Comparison of ENCODE assay signal across 8 cellular contexts in genomic region chr5:141691867-141692532, GRCh38. TPM values are rescaled to one million over a fixed set of nuclear protein-coding genes. Genes with fewer than 3 reads are reported as not detected.
DNase-seq lines count a peak whose midpoint lies in the region; ATAC-seq, FAIRE-seq and TF ChIP-seq lines count a peak whose summit lies in the region.

No MANE protein-coding gene starts in this region.

- H3K27me3 Mint-ChIP-seq in activated CD8-positive, alpha-beta memory T cell treated with anti-CD3 and anti-CD28 coated beads, Interleukin-2, amount 10 ng/mL, durations not matched to agents 7 days and 5 days, result peaks cover 28% of the 10 kb centered on the region

- no peak overlapping the region for H3K4ac ChIP-seq in H1 (replicated peaks; ENCODE audit: insufficient read length, low read depth, low read length)

- TF ChIP-seq POLR2A in H1 (IDR thresholded peaks at IDR 0.05; ENCODE audit: control extremely low read depth in 1 of 2, low read depth in 2 of 2, low read length in 2 of 2), result no peak

- no peaks in the 10 kb centered on the region for H3K23me2 ChIP-seq in H1 (ENCODE audit: low read depth, low read length)

- no peak overlapping the region for H3K56ac ChIP-seq in H1 (replicated peaks; ENCODE audit: insufficient read length, low read depth, low read length)

- peaks cover 35% of the 10 kb centered on the region for H3K4me1 Mint-ChIP-seq in activated CD8-positive, alpha-beta memory T cell treated with anti-CD3 and anti-CD28 coated beads, Interleukin-2, amount 10 ng/mL, durations not matched to agents 7 days and 5 days

- peak overlapping the region; percentile 86 for H3K27ac Mint-ChIP-seq in activated CD8-positive, alpha-beta memory T cell treated with anti-CD3 and anti-CD28 coated beads, Interleukin-2, amount 10 ng/mL, durations not matched to agents 7 days and 5 days

- H2BK12ac ChIP-seq in H1 (ENCODE audit: low read depth, low read length), result peak overlapping the region; percentile 35; the same call in 1 of the 2 replicates

- no peak overlapping the region for H3K18ac ChIP-seq in H1 (ENCODE audit: extremely low read depth, low read length)

- no peak overlapping the region for H2AFZ ChIP-seq in H1 (ENCODE audit: low read length)

- no peaks in the 10 kb centered on the region for H3K79me2 ChIP-seq in H1 (ENCODE audit: control insufficient read depth in 1 of 2, insufficient read depth in 2 of 2, low read length in 2 of 2)

- no peak overlapping the region for H2BK5ac ChIP-seq in H1 (ENCODE audit: low read depth, low read length)

- TF ChIP-seq CTCF in H1 (IDR thresholded peaks at IDR 0.05; ENCODE audit: control extremely low read depth in 1 of 3, insufficient read depth in 1 of 3, low read depth in 1 of 3, low read length in 3 of 3), result peak; percentile 95 to 99 (median 97)

- H2BK15ac ChIP-seq in H1 (ENCODE audit: low read length), result 0 out of 2 replicates have a peak overlapping the region, but pooled peaks have one; percentile 4

- FAIRE-seq in H1 (lab: Jason Lieb, UNC), result no peak

- H3K9ac ChIP-seq in H1 (replicated peaks in 1 of 4; ENCODE audit: extremely low read depth in 1 of 4, low read depth in 3 of 4, low read length in 3 of 4), result no peak overlapping the region

- peaks cover 0 to 11% (median 2%) of the 10 kb centered on the region in 4 experiments; a peak in 2 of 7 replicates for H3K27me3 ChIP-seq in H1 (replicated peaks in 1 of 4; ENCODE audit: control insufficient read depth in 3 of 4, extremely low read depth in 1 of 4, insufficient read depth in 3 of 4, low read length in 3 of 4)

- no peaks in the 10 kb centered on the region for H3K36me3 ChIP-seq in H1 (ENCODE audit: control insufficient read depth in 2 of 4, insufficient read depth in 4 of 4, low read length in 3 of 4)

- WGBS in H1 (ENCODE audit: extremely low coverage in 1 of 2, insufficient coverage in 1 of 2, insufficient read length in 1 of 2, insufficient replicate concordance in 2 of 2, low coverage in 1 of 2, low lambda C conversion rate in 2 of 2, missing lambda C conversion rate in 1 of 2), 2 experiments, result 9% methylated on average over 30 of the region's 30 CpGs; no CpG with 5 or more reads in 1 of the 2 experiments

- H3K36me3 Mint-ChIP-seq in activated CD8-positive, alpha-beta memory T cell treated with anti-CD3 and anti-CD28 coated beads, Interleukin-2, amount 10 ng/mL, durations not matched to agents 7 days and 5 days, result no peaks in the 10 kb centered on the region

- H3K23ac ChIP-seq in H1 (ENCODE audit: insufficient read length), result no peak overlapping the region

- H4K5ac ChIP-seq in H1 (ENCODE audit: insufficient read length, low read depth, low read length), result no peak overlapping the region

- peak overlapping the region; percentile 1 to 96 for H3K4me2 ChIP-seq in H1 (ENCODE audit: insufficient read depth in 1 of 2, low read depth in 2 of 2, low read length in 2 of 2)

- H4K91ac ChIP-seq in H1 (replicated peaks; ENCODE audit: insufficient read length, low read length), result no peak overlapping the region

- H3K4me3 ChIP-seq in H1 (ENCODE audit: extremely low read depth in 1 of 4, insufficient read depth in 2 of 4, low read depth in 3 of 4, low read length in 4 of 4), result peak overlapping the region; percentile 19 to 60 (median 54); a peak in 7 of 8 replicates

- H3K27ac ChIP-seq in H1 (ENCODE audit: low read depth, low read length), result no peak overlapping the region

- H4K20me1 ChIP-seq in H1 (replicated peaks in 1 of 2; ENCODE audit: control insufficient read depth in 1 of 2, insufficient read depth in 2 of 2, low read length in 2 of 2), result no peaks in the 10 kb centered on the region

- no peak for TF ChIP-seq EP300 in H1 (IDR thresholded peaks at IDR 0.05; ENCODE audit: borderline replicate concordance in 1 of 2, low read depth in 2 of 2, low read length in 2 of 2)

- no peak overlapping the region for H2BK120ac ChIP-seq in H1 (replicated peaks; ENCODE audit: low read depth, low read length)

- TF ChIP-seq RAD21 in H1 (IDR thresholded peaks at IDR 0.05 in 1 of 2, conservative IDR thresholded peaks at IDR 0.05 in 1 of 2; ENCODE audit: low read depth in 2 of 2, low read length in 2 of 2), result peak; percentile 98 to 99

- H3K14ac ChIP-seq in H1 (ENCODE audit: insufficient read length), result no peak overlapping the region

- H4K8ac ChIP-seq in H1 (ENCODE audit: extremely low read depth, insufficient read depth, low read length), result 0 out of 2 replicates have a peak overlapping the region, but pooled peaks have one; percentile 12

- ATAC-seq in GM19324 (IDR thresholded peaks at IDR 0.05; ENCODE audit: low FRiP score, unreplicated experiment) (peak; percentile 71), HG03442 (IDR thresholded peaks at IDR 0.05; ENCODE audit: unreplicated experiment) (peak; percentile 91)
- peak; percentile 85 for ATAC-seq in activated CD8-positive, alpha-beta memory T cell treated with anti-CD3 and anti-CD28 coated beads, Interleukin-2, amount 10 ng/mL, durations not matched to agents 7 days and 5 days

- CTCF ChIA-PET in activated CD8-positive, alpha-beta memory T cell treated with anti-CD3 and anti-CD28 coated beads, Interleukin-2, amount 10 ng/mL, durations not matched to agents 7 days and 5 days (lab: Charles Lee), result interaction anchor here (0.5 to 16.7 kb wide), 53 partner anchors 10 to 1007 kb away, joined by 3 to 333 read pairs (median 5); partner anchors contain the start of genes ARAP3, DELE1, FCHSD1 and GNPDA1
- CTCF ChIA-PET in H1 (lab: Charles Lee; ENCODE audit: partially characterized antibody), result interaction anchor here (0.5 to 15.1 kb wide), 70 partner anchors 9 to 453 kb away, joined by 3 to 345 read pairs (median 5); partner anchors contain the start of genes ARAP3, DELE1, DIAPH1 and FCHSD1

- no peak overlapping the region for H2BK20ac ChIP-seq in H1 (ENCODE audit: low read length)

- H3K9me3 Mint-ChIP-seq in activated CD8-positive, alpha-beta memory T cell treated with anti-CD3 and anti-CD28 coated beads, Interleukin-2, amount 10 ng/mL, durations not matched to agents 7 days and 5 days (ENCODE audit: low read depth), result no peaks in the 10 kb centered on the region

- no peaks in the 10 kb centered on the region for H3K79me1 ChIP-seq in H1 (ENCODE audit: low read depth, low read length)

- no peaks in the 10 kb centered on the region for H3K9me3 ChIP-seq in H1 (ENCODE audit: insufficient read depth in 2 of 2, low read depth in 1 of 2, low read length in 1 of 2)

- DNase-seq in CD1c-positive myeloid dendritic cell (ENCODE audit: extremely low spot score) (peak; percentile 93), NOMO-1 treated with DMSO at 0.1 percent for 48 hours (lab: John Stamatoyannopoulos, UW; ENCODE audit: unreplicated experiment) (peak; percentile 76), H1 (ENCODE audit: low read depth in 1 of 2, low spot score in 2 of 2) (peak in 1 of 2 experiments; percentile 98), mesenteric fat pad (ENCODE audit: low spot score) (peak; percentile 94)
- DNase-seq in activated CD8-positive, alpha-beta memory T cell treated with anti-CD3 and anti-CD28 coated beads, Interleukin-2, amount 10 ng/mL, durations not matched to agents 7 days and 5 days, result peak; percentile 92
- DNase-seq in stimulated activated CD8-positive, alpha-beta memory T cell treated with anti-CD3 and anti-CD28 coated beads, Interleukin-12 subunit alpha, Interleukin-12 subunit beta, amount 100 ng/mL, for 4 hours (ENCODE audit: low read depth), result peak; percentile 71

- POLR2A ChIA-PET in H1 (lab: Charles Lee; ENCODE audit: partially characterized antibody), result interaction anchor here (0.7 to 3.1 kb wide), 16 partner anchors 9 to 320 kb away, joined by 3 to 18 read pairs (median 4); partner anchors contain the start of genes DELE1, DIAPH1, GNPDA1 and PCDH1

- H3K4me3 Mint-ChIP-seq in activated CD8-positive, alpha-beta memory T cell treated with anti-CD3 and anti-CD28 coated beads, Interleukin-2, amount 10 ng/mL, durations not matched to agents 7 days and 5 days, result peak overlapping the region; percentile 76

- peaks cover 4 to 13% (median 9%) of the 10 kb centered on the region in 4 experiments for H3K4me1 ChIP-seq in H1 (replicated peaks in 1 of 4; ENCODE audit: control insufficient read depth in 3 of 4, insufficient read depth in 4 of 4, low read length in 3 of 4)

- H2AK5ac ChIP-seq in H1 (ENCODE audit: low read depth, low read length), result no peak overlapping the region

RNA-seq across cellular contexts. Expression of gene ARAP3, which starts 10.0 kb away (rescaled TPM):
- total RNA-seq in activated CD8-positive, alpha-beta memory T cell treated with anti-CD3 and anti-CD28 coated beads, Interleukin-2, amount 10 ng/mL, durations not matched to agents 7 days and 5 days, result 10 to 100 TPM in 1 of 2 experiments, 1 to 10 TPM in 1; 9.9 to 11.0 TPM
- total RNA-seq in H1 (2021; fragmentation: NEBNext Ultra II Directional; extraction: Animal tissue kit (Norgen Biotek cat#: 25700)), result 45.7 and 48.6 TPM in 2 replicates
- 14.4 and 19.7 TPM in 2 replicates for polyA plus RNA-seq in H1 (2011; rRNA removed)
- polyA plus RNA-seq in H1 (2011; cell fraction: cytosol; rRNA removed), result 15.0 TPM
- 74.7 TPM for polyA plus RNA-seq in H1 (2011; cell fraction: nucleus; rRNA removed)
- polyA plus RNA-seq in H1 (2012, experiment 1 of 2), result 34.7 to 39.3 TPM (median 37.2 TPM) in 4 replicates
- 33.8 TPM for polyA plus RNA-seq in H1 (2012, experiment 2 of 2)
- polyA plus RNA-seq in H1 (2013, experiment 1 of 2), result 27.3 TPM
- polyA plus RNA-seq in H1 (2013, experiment 2 of 2), result 25.0 TPM
- 20.9 and 22.2 TPM in 2 replicates for polyA minus RNA-seq in H1 (2011; rRNA and poly(A)+ RNA removed)
- 20.5 TPM for polyA minus RNA-seq in H1 (2011; cell fraction: cytosol; rRNA and poly(A)+ RNA removed)
- 27.6 TPM for polyA minus RNA-seq in H1 (2011; cell fraction: nucleus; rRNA and poly(A)+ RNA removed)
- total RNA-seq in mesenteric fat pad, result 24.2 TPM

RNA-seq across cellular contexts. Expression of gene FCHSD1, which starts 40.8 kb away (rescaled TPM):
- total RNA-seq in activated CD8-positive, alpha-beta memory T cell treated with anti-CD3 and anti-CD28 coated beads, Interleukin-2, amount 10 ng/mL, durations not matched to agents 7 days and 5 days, result 10 to 100 TPM; 46.5 to 64.1 TPM
- 30.1 and 32.2 TPM in 2 replicates for total RNA-seq in H1 (2021; fragmentation: NEBNext Ultra II Directional; extraction: Animal tissue kit (Norgen Biotek cat#: 25700))
- polyA plus RNA-seq in H1 (2011; rRNA removed), result 22.0 and 36.8 TPM in 2 replicates
- 51.4 TPM for polyA plus RNA-seq in H1 (2011; cell fraction: cytosol; rRNA removed)
- 345 TPM for polyA plus RNA-seq in H1 (2011; cell fraction: nucleus; rRNA removed)
- 26.3 to 30.1 TPM (median 27.0 TPM) in 4 replicates for polyA plus RNA-seq in H1 (2012, experiment 1 of 2)
- polyA plus RNA-seq in H1 (2012, experiment 2 of 2), result 13.2 TPM
- polyA plus RNA-seq in H1 (2013, experiment 1 of 2), result 22.6 TPM
- 19.8 TPM for polyA plus RNA-seq in H1 (2013, experiment 2 of 2)
- polyA minus RNA-seq in H1 (2011; rRNA and poly(A)+ RNA removed), result 16.2 and 17.4 TPM in 2 replicates
- polyA minus RNA-seq in H1 (2011; cell fraction: cytosol; rRNA and poly(A)+ RNA removed), result 15.9 TPM
- 56.3 TPM for polyA minus RNA-seq in H1 (2011; cell fraction: nucleus; rRNA and poly(A)+ RNA removed)
- 11.5 TPM for total RNA-seq in mesenteric fat pad

RNA-seq across cellular contexts. Expression of gene RELL2, which starts 55.2 kb away (rescaled TPM):
- total RNA-seq in activated CD8-positive, alpha-beta memory T cell treated with anti-CD3 and anti-CD28 coated beads, Interleukin-2, amount 10 ng/mL, durations not matched to agents 7 days and 5 days, result 10 to 100 TPM; 28.0 to 35.8 TPM
- 18.6 and 19.2 TPM in 2 replicates for total RNA-seq in H1 (2021; fragmentation: NEBNext Ultra II Directional; extraction: Animal tissue kit (Norgen Biotek cat#: 25700))
- 23.7 and 33.1 TPM in 2 replicates for polyA plus RNA-seq in H1 (2011; rRNA removed)
- 31.2 TPM for polyA plus RNA-seq in H1 (2011; cell fraction: cytosol; rRNA removed)
- polyA plus RNA-seq in H1 (2011; cell fraction: nucleus; rRNA removed), result 117 TPM
- 12.5 to 21.6 TPM (median 17.8 TPM) in 4 replicates for polyA plus RNA-seq in H1 (2012, experiment 1 of 2)
- polyA plus RNA-seq in H1 (2012, experiment 2 of 2), result 17.0 TPM
- polyA plus RNA-seq in H1 (2013, experiment 1 of 2), result 19.0 TPM
- polyA plus RNA-seq in H1 (2013, experiment 2 of 2), result 17.6 TPM
- 11.9 and 13.3 TPM in 2 replicates for polyA minus RNA-seq in H1 (2011; rRNA and poly(A)+ RNA removed)
- 7.9 TPM for polyA minus RNA-seq in H1 (2011; cell fraction: cytosol; rRNA and poly(A)+ RNA removed)
- 18.7 TPM for polyA minus RNA-seq in H1 (2011; cell fraction: nucleus; rRNA and poly(A)+ RNA removed)
- 1.5 TPM for total RNA-seq in mesenteric fat pad

RNA-seq across cellular contexts. Expression of gene HDAC3, which starts 55.4 kb away (rescaled TPM):
- total RNA-seq in activated CD8-positive, alpha-beta memory T cell treated with anti-CD3 and anti-CD28 coated beads, Interleukin-2, amount 10 ng/mL, durations not matched to agents 7 days and 5 days, result 10 to 100 TPM; 87.1 to 90.0 TPM
- total RNA-seq in H1 (2021; fragmentation: NEBNext Ultra II Directional; extraction: Animal tissue kit (Norgen Biotek cat#: 25700)), result 98.5 and 99.0 TPM in 2 replicates
- polyA plus RNA-seq in H1 (2011; rRNA removed), result 120 and 124 TPM in 2 replicates
- 136 TPM for polyA plus RNA-seq in H1 (2011; cell fraction: cytosol; rRNA removed)
- polyA plus RNA-seq in H1 (2011; cell fraction: nucleus; rRNA removed), result 146 TPM
- polyA plus RNA-seq in H1 (2012, experiment 1 of 2), result 97.2 to 108 TPM (median 102 TPM) in 4 replicates
- 126 TPM for polyA plus RNA-seq in H1 (2012, experiment 2 of 2)
- 75.7 TPM for polyA plus RNA-seq in H1 (2013, experiment 1 of 2)
- polyA plus RNA-seq in H1 (2013, experiment 2 of 2), result 75.1 TPM
- polyA minus RNA-seq in H1 (2011; rRNA and poly(A)+ RNA removed), result 143 and 172 TPM in 2 replicates
- 76.8 TPM for polyA minus RNA-seq in H1 (2011; cell fraction: cytosol; rRNA and poly(A)+ RNA removed)
- 65.7 TPM for polyA minus RNA-seq in H1 (2011; cell fraction: nucleus; rRNA and poly(A)+ RNA removed)
- 39.3 TPM for total RNA-seq in mesenteric fat pad
